In genomic region chr17:77356109-77356689, GRCh38 we compare ENCODE assay signal across 9 cellular contexts.
DNase-seq lines count a peak whose midpoint lies in the region; ATAC-seq and TF ChIP-seq lines count a peak whose summit lies in the region.
"Had no signal": no experiment of that assay in that cellular context is flagged by ENCODE, and none has a peak within 500 bp of the region (broad histone marks: within the 10 kb centered on the region; RNA-seq: fewer than 3 reads in every experiment).

No MANE protein-coding gene starts in this region.

- no peak overlapping the region for H2AFZ ChIP-seq in neuronal stem cell (ENCODE audit: low read length)
- H2AFZ ChIP-seq in MM.1S (ENCODE audit: low read length): no peak overlapping the region

- no peak overlapping the region for H3K4ac ChIP-seq in neuronal stem cell (ENCODE audit: low read length)

- H2BK5ac ChIP-seq in neuronal stem cell (ENCODE audit: low read length): no peak overlapping the region

- no peaks in the 10 kb centered on the region for H3K79me1 ChIP-seq in neuronal stem cell (ENCODE audit: low read depth, low read length)

- H4K8ac ChIP-seq in neuronal stem cell (ENCODE audit: low read depth, low read length): no peak overlapping the region

- H3K9me3 ChIP-seq in breast epithelium (no peaks in the 10 kb centered on the region), neuronal stem cell (replicated peaks in 1 of 2; ENCODE audit: control insufficient read depth in 2 of 2, insufficient read depth in 1 of 2, low read depth in 1 of 2, low read length in 2 of 2) (peaks cover 0 to 4% of the 10 kb centered on the region in 2 donors), MM.1S (replicated peaks; ENCODE audit: insufficient read depth, low read length) (no peaks in the 10 kb centered on the region)

- no peak overlapping the region for H3K4me2 ChIP-seq in neuronal stem cell (ENCODE audit: insufficient read depth, low read length, poor library complexity, severe bottlenecking)
- no peak overlapping the region for H3K4me2 ChIP-seq in MM.1S (ENCODE audit: low read depth, low read length)

- no peaks in the 10 kb centered on the region for H3K9me2 ChIP-seq in MM.1S (replicated peaks; ENCODE audit: insufficient read depth, low read length)

- H2BK15ac ChIP-seq in neuronal stem cell (ENCODE audit: low read length): no peak overlapping the region

- intact Hi-C loops in breast epithelium (cut with DNase I; ENCODE audit: low total_unique reads): no loop called here

- peaks cover 79% of the 10 kb centered on the region for H3K79me2 ChIP-seq in MM.1S (ENCODE audit: low read length)

- H3K18ac ChIP-seq in neuronal stem cell (ENCODE audit: low read length): peak overlapping the region; percentile 60

- H3K4me1 ChIP-seq in breast epithelium (no peaks in the 10 kb centered on the region), neuronal stem cell (ENCODE audit: control insufficient read depth in 2 of 2, insufficient read depth in 1 of 2, low read depth in 1 of 2, low read length in 2 of 2) (peaks cover 1 to 13% of the 10 kb centered on the region in 2 donors), MM.1S (ENCODE audit: low read length) (no peaks in the 10 kb centered on the region)

- H3K14ac ChIP-seq in neuronal stem cell (ENCODE audit: low read length): no peak overlapping the region

- H3K4me3 ChIP-seq in breast epithelium: no peak overlapping the region
- H3K4me3 ChIP-seq in neuronal stem cell (ENCODE audit: low read length in 2 of 2): no peak overlapping the region
- H3K4me3 ChIP-seq in MM.1S (ENCODE audit: low read length): no peak overlapping the region

- no peak overlapping the region for H3K23ac ChIP-seq in neuronal stem cell (ENCODE audit: low read depth, low read length, poor library complexity)

- H3K27me3 ChIP-seq in breast epithelium (no peaks in the 10 kb centered on the region), neuronal stem cell (ENCODE audit: control insufficient read depth in 3 of 3, insufficient read depth in 3 of 3, low read depth in 1 of 3, low read length in 3 of 3) (no peaks in the 10 kb centered on the region), MM.1S (replicated peaks; ENCODE audit: insufficient read depth, low read length) (no peaks in the 10 kb centered on the region)

- no peaks in the 10 kb centered on the region for H4K20me1 ChIP-seq in MM.1S (ENCODE audit: insufficient read depth, low read length)

- no peak overlapping the region for H2BK12ac ChIP-seq in neuronal stem cell (ENCODE audit: low read length)

- H4K91ac ChIP-seq in neuronal stem cell (ENCODE audit: low read depth, low read length, poor library complexity): no peak overlapping the region

- H2AK5ac ChIP-seq in neuronal stem cell (ENCODE audit: low read depth, low read length): peak overlapping the region; percentile 30

- DNase-seq in CD1c-positive myeloid dendritic cell (ENCODE audit: extremely low spot score) (peak; percentile 23), HT1080 (ENCODE audit: low read depth) (peak; percentile 63), breast epithelium (ENCODE audit: low spot score in 2 of 2) (no peak), neuronal stem cell (ENCODE audit: low spot score) (no peak), MM.1S (no peak), cerebellar nuclear complex (lab: John Stamatoyannopoulos, UW) (no peak)
- DNase-seq: effector CD8-positive, alpha-beta T cell had no signal

- 0 out of 2 replicates have a peak, but pooled peaks cover 5% of the 10 kb centered on the region for H3F3A ChIP-seq in MM.1S (ENCODE audit: insufficient read depth, low read length)

- H3K9ac ChIP-seq in neuronal stem cell (ENCODE audit: low read depth, low read length, poor library complexity) (no peak overlapping the region), MM.1S (ENCODE audit: low read length) (no peak overlapping the region)

- no peak for TF ChIP-seq POLR2A in breast epithelium (IDR thresholded peaks at IDR 0.05)

- no peak overlapping the region for H2BK120ac ChIP-seq in neuronal stem cell (ENCODE audit: low read depth, low read length)

- WGBS in neuronal stem cell (ENCODE audit: extremely low coverage in 2 of 2, insufficient read length in 2 of 2, insufficient replicate concordance in 1 of 2), 2 donors: no CpG with 5 or more reads among the region's 15 CpGs

- ATAC-seq in HG03565 (IDR thresholded peaks at IDR 0.05; ENCODE audit: unreplicated experiment) (no peak), HG02981 (IDR thresholded peaks at IDR 0.05; ENCODE audit: unreplicated experiment) (no peak)

- peak overlapping the region; percentile 82 to 85 for H3K27ac ChIP-seq in breast epithelium
- no peak overlapping the region for H3K27ac ChIP-seq in neuronal stem cell (replicated peaks; ENCODE audit: low read length)
- no peak overlapping the region for H3K27ac ChIP-seq in MM.1S (ENCODE audit: low read length)

- TF ChIP-seq CTCF in breast epithelium (IDR thresholded peaks at IDR 0.05): no peak
- TF ChIP-seq CTCF in MM.1S (IDR thresholded peaks at IDR 0.05; ENCODE audit: low read length): no peak

- H3K36me3 ChIP-seq in breast epithelium (no peaks in the 10 kb centered on the region), neuronal stem cell (replicated peaks in 1 of 2; ENCODE audit: control insufficient read depth in 2 of 2, insufficient read depth in 2 of 2, low read length in 2 of 2) (no peaks in the 10 kb centered on the region), MM.1S (replicated peaks; ENCODE audit: insufficient read depth, low read length) (no peaks in the 10 kb centered on the region)

Comparison
In these comparisons a context has a peak if more than half of its experiments do, and no peak if none do; other contexts are left out.
1. DNase-seq: peak in CD1c-positive myeloid dendritic cell (single experiment) and HT1080 (single experiment); none in breast epithelium (0 of 2), neuronal stem cell (single experiment), MM.1S (single experiment) and cerebellar nuclear complex (0 of 2).
2. H3K27ac ChIP-seq: peak in breast epithelium (2 of 2); none in neuronal stem cell (single experiment) and MM.1S (single experiment).